17 cellular contexts compared by ENCODE assay signal in genomic region chr14:92490239-92490959, GRCh38. TPM values are rescaled to one million over a fixed set of nuclear protein-coding genes. Genes with fewer than 3 reads are reported as not detected.
DNase-seq lines count a peak whose midpoint lies in the region; ATAC-seq and TF ChIP-seq lines count a peak whose summit lies in the region.
"Had no signal": no experiment of that assay in that cellular context is flagged by ENCODE, and none has a peak within 500 bp of the region (broad histone marks: within the 10 kb centered on the region; RNA-seq: fewer than 3 reads in every experiment).

No MANE protein-coding gene starts in this region.

- TF ChIP-seq CTCF in PC-3 (conservative IDR thresholded peaks at IDR 0.05; ENCODE audit: low read depth, low read length) = no peak
- TF ChIP-seq CTCF in lower lobe of right lung (IDR thresholded peaks at IDR 0.05) = no peak

- POLR2A ChIA-PET in PC-3 (lab: Charles Lee; ENCODE audit: unreplicated experiment) = no interaction called here

- BruUV-seq in PC-3 (replicated peaks; lab: Mats Ljungman, UMichigan) = no TSS peak

- no peaks in the 10 kb centered on the region for H3K79me2 ChIP-seq in PC-3 (ENCODE audit: low read length)

- CTCF ChIA-PET in PC-3 (lab: Charles Lee) = no interaction called here

- H3K36me3 ChIP-seq in PC-3 (ENCODE audit: low read depth, low read length) (no peaks in the 10 kb centered on the region), lower lobe of right lung (no peaks in the 10 kb centered on the region)
- H3K36me3 ChIP-seq: gastrocnemius medialis had no signal

- intact Hi-C loops in PC-3 (cut with micrococcal nuclease) (no loop called here), lower lobe of right lung (cut with DNase I) (no loop called here)

- H3K27ac ChIP-seq in PC-3 (ENCODE audit: low read length) = no peak overlapping the region
- H3K27ac ChIP-seq in lower lobe of right lung = peak overlapping the region; percentile 64
- H3K27ac ChIP-seq in substantia nigra (ENCODE audit: low read depth, low read length, poor library complexity, severe bottlenecking) = peak overlapping the region; percentile 21

- no peaks in the 10 kb centered on the region for H4K20me1 ChIP-seq in PC-3 (ENCODE audit: low read length)

- ATAC-seq in PC-3 = peak; percentile 22
- peak; percentile 23 for ATAC-seq in esophagus mucosa
- ATAC-seq in lower lobe of right lung = no peak
- ATAC-seq in activated CD4-positive, CD25-positive, alpha-beta regulatory T cell treated with anti-CD3 and anti-CD28 coated beads, Interleukin-2, amount 50 U/mL, for 24 hours = no peak
- ATAC-seq: activated CD8-positive, alpha-beta T cell treated with anti-CD3 and anti-CD28 coated beads for 36 hours; activated naive CD4-positive, alpha-beta T cell treated with anti-CD3 and anti-CD28 coated beads, Interleukin-2, amount 50 U/mL, for 72 hours had no signal

- no peaks in the 10 kb centered on the region for H3K4me1 ChIP-seq in PC-3 (ENCODE audit: insufficient read depth, low read length)
- H3K4me1 ChIP-seq in lower lobe of right lung = peaks cover 55% of the 10 kb centered on the region
- H3K4me1 ChIP-seq: Caco-2, gastrocnemius medialis had no signal

- no peaks in the 10 kb centered on the region for H3K9me2 ChIP-seq in PC-3 (replicated peaks; ENCODE audit: low read length)

- H3K9me3 ChIP-seq in PC-3 (ENCODE audit: low read length) = no peaks in the 10 kb centered on the region
- no peaks in the 10 kb centered on the region for H3K9me3 ChIP-seq in lower lobe of right lung
- H3K9me3 ChIP-seq: Caco-2, gastrocnemius medialis had no signal

- H3K4me3 ChIP-seq in PC-3 (ENCODE audit: low read length) = no peak overlapping the region
- H3K4me3 ChIP-seq in lower lobe of right lung = no peak overlapping the region
- H3K4me3 ChIP-seq: coronary artery, gastrocnemius medialis had no signal

- no peaks in the 10 kb centered on the region for H3F3A ChIP-seq in PC-3 (ENCODE audit: low read length, unreplicated experiment)

- DNase-seq in PC-3 = no peak
- DNase-seq in lower lobe of right lung = no peak
- DNase-seq in substantia nigra (lab: John Stamatoyannopoulos, UW) = peak in 24 of 49 donors; percentile 14 to 71 (median 45)
- no peak for DNase-seq in NOMO-1 (lab: John Stamatoyannopoulos, UW; ENCODE audit: unreplicated experiment in 2 of 2)
- no peak for DNase-seq in NCI-H446 (lab: John Stamatoyannopoulos, UW)
- DNase-seq: activated CD8-positive, alpha-beta T cell treated with anti-CD3 and anti-CD28 coated beads for 36 hours; Caco-2; gastrocnemius medialis; HCEC 1CT; NCI-H187; NCI-H446 treated with DMSO at 0.1 percent for 48 hours; SHP77 treated with DMSO at 0.1 percent for 48 hours; stimulated activated naive CD4-positive, alpha-beta T cell had no signal

- no peak overlapping the region for H3K4me2 ChIP-seq in PC-3 (ENCODE audit: low read length)

- H2AFZ ChIP-seq in PC-3 (ENCODE audit: low read length) = no peak overlapping the region

- H3K27me3 ChIP-seq in PC-3 (ENCODE audit: low read length) (no peaks in the 10 kb centered on the region), lower lobe of right lung (ENCODE audit: low read depth) (no peaks in the 10 kb centered on the region)
- H3K27me3 ChIP-seq: gastrocnemius medialis had no signal

- no peak overlapping the region for H3K9ac ChIP-seq in PC-3 (ENCODE audit: low read length)

RNA-seq across cellular contexts. Expression of gene RIN3, which starts 23.2 kb away (rescaled TPM):
- total RNA-seq in PC-3 (2014; rRNA removed) (4.8 and 6.2 TPM in 2 replicates), esophagus mucosa (5.4 TPM), lower lobe of right lung (70.6 TPM)

Comparison
In these comparisons a context has a peak if more than half of its experiments do, and no peak if none do; other contexts are left out.
1. ATAC-seq: peak in PC-3 (single experiment) and esophagus mucosa (single experiment); none in lower lobe of right lung (0 of 2) and activated CD4-positive, CD25-positive, alpha-beta regulatory T cell treated with anti-CD3 and anti-CD28 coated beads, Interleukin-2, amount 50 U/mL, for 24 hours (0 of 2).